Comparison of ENCODE assay signal across 1 cellular context in the genomic region with DNA sequence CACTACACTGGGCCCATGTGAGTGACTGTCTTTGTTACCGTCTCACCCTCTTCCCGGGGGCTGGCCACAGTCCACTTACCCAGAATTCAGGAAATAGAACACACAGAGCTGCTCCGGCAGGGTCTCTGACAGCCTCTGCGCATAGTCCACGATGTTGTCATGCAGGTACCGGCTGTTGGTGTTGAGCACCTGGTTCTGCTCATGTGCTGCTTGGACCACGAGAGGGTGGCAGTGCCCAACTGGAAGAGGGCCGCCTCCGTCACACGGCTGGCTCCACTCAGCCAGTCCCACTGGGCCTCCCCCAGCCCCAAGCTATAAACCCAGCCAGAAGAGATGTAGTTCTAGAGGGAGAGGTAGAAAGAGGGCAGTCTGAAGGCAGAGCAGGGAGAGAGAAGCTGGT.
A peak's percentile ranks its signal among the peaks of the same experiment; 100 is the strongest.
TF ChIP-seq lines count a peak whose summit lies in the region.

No MANE protein-coding gene starts in this region.

TF ChIP-seq in HepG2, 621 proteins besides CTCF, POLR2A, EP300 and RAD21:
- TF ChIP-seq, protein P1, sequence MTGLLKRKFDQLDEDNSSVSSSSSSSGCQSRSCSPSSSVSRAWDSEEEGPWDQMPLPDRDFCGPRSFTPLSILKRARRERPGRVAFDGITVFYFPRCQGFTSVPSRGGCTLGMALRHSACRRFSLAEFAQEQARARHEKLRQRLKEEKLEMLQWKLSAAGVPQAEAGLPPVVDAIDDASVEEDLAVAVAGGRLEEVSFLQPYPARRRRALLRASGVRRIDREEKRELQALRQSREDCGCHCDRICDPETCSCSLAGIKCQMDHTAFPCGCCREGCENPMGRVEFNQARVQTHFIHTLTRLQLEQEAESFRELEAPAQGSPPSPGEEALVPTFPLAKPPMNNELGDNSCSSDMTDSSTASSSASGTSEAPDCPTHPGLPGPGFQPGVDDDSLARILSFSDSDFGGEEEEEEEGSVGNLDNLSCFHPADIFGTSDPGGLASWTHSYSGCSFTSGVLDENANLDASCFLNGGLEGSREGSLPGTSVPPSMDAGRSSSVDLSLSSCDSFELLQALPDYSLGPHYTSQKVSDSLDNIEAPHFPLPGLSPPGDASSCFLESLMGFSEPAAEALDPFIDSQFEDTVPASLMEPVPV (CRISPR knock-in tag; IDR thresholded peaks at IDR 0.05) = 0 out of 2 replicates have a peak, but pooled peaks have one; percentile 32
- TF ChIP-seq ZNF883 (CRISPR knock-in tag; IDR thresholded peaks at IDR 0.05; ENCODE audit: not compliant biosample characterization) = no peak
- TF ChIP-seq AGO2 (optimal IDR thresholded peaks at IDR 0.05; ENCODE audit: low read depth, low read length) = peak; percentile 37
